17 cellular contexts compared by ENCODE assay signal in genomic region chr15:72968531-72968922, GRCh38.
DNase-seq lines count a peak whose midpoint lies in the region; ATAC-seq and TF ChIP-seq lines count a peak whose summit lies in the region.
"Had no signal": no experiment of that assay in that cellular context is flagged by ENCODE, and none has a peak within 500 bp of the region (broad histone marks: within the 10 kb centered on the region; RNA-seq: fewer than 3 reads in every experiment).

No MANE protein-coding gene starts in this region.

- intact Hi-C loops in MCF 10A (cut with micrococcal nuclease) (no loop called here), breast epithelium (cut with DNase I; ENCODE audit: low total_unique reads) (no loop called here), testis (cut with DNase I; ENCODE audit: low total_unique reads) (no loop called here)

- H3K4me3 ChIP-seq in breast epithelium (no peak overlapping the region), testis (no peak overlapping the region)
- H3K4me3 ChIP-seq: upper lobe of left lung had no signal

- BruUV-seq in MCF 10A (replicated peaks; lab: Mats Ljungman, UMichigan), result no TSS peak

- H3K27ac Mint-ChIP-seq in MCF 10A (ENCODE audit: low read depth, unreplicated experiment), result no peak overlapping the region
- H3K27ac Mint-ChIP-seq: activated naive CD8-positive, alpha-beta T cell treated with anti-CD3 and anti-CD28 coated beads, Interleukin-2, amount 50 U/mL, for 24 hours had no signal

- no peaks in the 10 kb centered on the region for H3K9me3 ChIP-seq in breast epithelium
- no peaks in the 10 kb centered on the region for H3K9me3 ChIP-seq in testis
- H3K9me3 ChIP-seq: upper lobe of left lung had no signal

- H3K9me3 Mint-ChIP-seq in MCF 10A (ENCODE audit: unreplicated experiment), result peaks cover 6% of the 10 kb centered on the region
- H3K9me3 Mint-ChIP-seq: activated naive CD8-positive, alpha-beta T cell treated with anti-CD3 and anti-CD28 coated beads, Interleukin-2, amount 50 U/mL, for 24 hours had no signal

- H3K4me1 ChIP-seq in breast epithelium (no peaks in the 10 kb centered on the region), testis (peaks cover 7% of the 10 kb centered on the region)
- H3K4me1 ChIP-seq: parathyroid adenoma had no signal

- H3K27ac ChIP-seq in breast epithelium (no peak overlapping the region), testis (no peak overlapping the region)
- H3K27ac ChIP-seq: parathyroid adenoma, upper lobe of left lung had no signal

- DNase-seq in MCF 10A (ENCODE audit: unreplicated experiment) (peak; percentile 31), breast epithelium (ENCODE audit: low spot score in 2 of 2) (no peak), RPMI7951 (ENCODE audit: low read depth) (peak; percentile 24), foreskin melanocyte (peak; percentile 5), testis (peak; percentile 17), inferior parietal cortex (ENCODE audit: extremely low spot score) (no peak)
- DNase-seq in stimulated activated CD4-positive, alpha-beta T cell treated with anti-CD3 and anti-CD28 coated beads, Interleukin-4, amount 100 ng/mL, for 24 hours, result no peak
- DNase-seq: activated CD4-positive, alpha-beta T cell treated with anti-CD3 and anti-CD28 coated beads for 4 hours; activated naive CD8-positive, alpha-beta T cell treated with anti-CD3 and anti-CD28 coated beads, Interleukin-2, amount 50 U/mL, for 24 hours; activated T-cell treated with anti-CD3 and anti-CD28 coated beads, Interleukin-2, amount 50 U/mL, for 1 hour; IMR-90; mammary epithelial cell; NCI-H226; stimulated activated CD8-positive, alpha-beta memory T cell treated with anti-CD3 and anti-CD28 coated beads, Interleukin-4, amount 100 ng/mL, for 48 hours; upper lobe of left lung had no signal

- no peak overlapping the region for H3K4me3 Mint-ChIP-seq in MCF 10A (ENCODE audit: unreplicated experiment)
- H3K4me3 Mint-ChIP-seq: activated naive CD8-positive, alpha-beta T cell treated with anti-CD3 and anti-CD28 coated beads, Interleukin-2, amount 50 U/mL, for 24 hours had no signal

- no peaks in the 10 kb centered on the region for H3K36me3 Mint-ChIP-seq in MCF 10A (ENCODE audit: insufficient read depth, unreplicated experiment)

- H3K27me3 ChIP-seq in breast epithelium, result no peaks in the 10 kb centered on the region
- H3K27me3 ChIP-seq in testis, result no peaks in the 10 kb centered on the region
- H3K27me3 ChIP-seq: upper lobe of left lung had no signal

- ATAC-seq in HG03039 (IDR thresholded peaks at IDR 0.05; ENCODE audit: unreplicated experiment), result no peak
- ATAC-seq: activated naive CD8-positive, alpha-beta T cell treated with anti-CD3 and anti-CD28 coated beads, Interleukin-2, amount 50 U/mL, for 24 hours had no signal

- H3K36me3 ChIP-seq in breast epithelium (no peaks in the 10 kb centered on the region), testis (ENCODE audit: low read depth, missing control alignments) (no peaks in the 10 kb centered on the region)
- H3K36me3 ChIP-seq: upper lobe of left lung had no signal

- no peaks in the 10 kb centered on the region for H3K4me1 Mint-ChIP-seq in MCF 10A (ENCODE audit: insufficient read depth, unreplicated experiment)

- TF ChIP-seq CTCF in MCF 10A (IDR thresholded peaks at IDR 0.05; ENCODE audit: unreplicated experiment), result no peak
- TF ChIP-seq CTCF in breast epithelium (IDR thresholded peaks at IDR 0.05), result no peak
- no peak for TF ChIP-seq CTCF in testis (IDR thresholded peaks at IDR 0.05)

- CTCF ChIA-PET in MCF 10A (lab: Yijun Ruan, JAX), result interaction anchor here (0.6 kb wide), 2 partner anchors 452 to 1030 kb away, joined by 3 to 6 read pairs; no protein-coding TSS in a partner anchor

- POLR2A ChIA-PET in MCF 10A (lab: Yijun Ruan, JAX), result no interaction called here

- WGBS in testis, 2 donors, result 38 to 45% methylated on average over 5 of the region's 5 CpGs

- TF ChIP-seq POLR2A in breast epithelium (IDR thresholded peaks at IDR 0.05) (no peak), testis (IDR thresholded peaks at IDR 0.05) (no peak)

- H3K27me3 Mint-ChIP-seq in MCF 10A (ENCODE audit: insufficient read depth, unreplicated experiment), result peaks cover 11% of the 10 kb centered on the region

Comparison
In these comparisons a context has a peak if more than half of its experiments do, and no peak if none do; other contexts are left out.
1. DNase-seq: peak in MCF 10A (single experiment), RPMI7951 (single experiment), foreskin melanocyte (single experiment) and testis (single experiment); none in breast epithelium (0 of 2), stimulated activated CD4-positive, alpha-beta T cell treated with anti-CD3 and anti-CD28 coated beads, Interleukin-4, amount 100 ng/mL, for 24 hours (single experiment) and inferior parietal cortex (single experiment).